Comparison of ENCODE assay signal across 33 cellular contexts in the genomic region with DNA sequence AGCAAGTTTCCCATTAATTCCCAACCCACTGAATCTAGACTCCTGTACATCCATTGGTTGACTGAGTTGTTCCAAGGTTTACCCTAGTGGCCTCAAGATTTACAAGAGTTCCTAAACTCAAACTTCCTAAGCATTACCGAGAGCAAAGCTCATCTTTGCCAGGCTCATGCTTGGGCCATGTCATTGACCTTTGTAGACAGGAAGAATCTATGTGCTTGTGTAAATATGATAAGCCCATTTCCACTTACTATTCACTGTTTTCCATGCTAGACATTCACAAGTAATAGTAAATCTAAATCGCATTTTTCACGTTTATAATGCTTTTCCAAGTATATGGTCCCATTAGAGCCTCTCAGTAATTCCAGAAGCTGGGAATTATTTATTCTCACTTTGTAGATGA.
"Had no signal": no experiment of that assay in that cellular context is flagged by ENCODE, and none has a peak within 500 bp of the region (broad histone marks: within the 10 kb centered on the region; RNA-seq: fewer than 3 reads in every experiment).

No MANE protein-coding gene starts in this region.

- H3K9me3 Mint-ChIP-seq: activated CD4-positive, alpha-beta memory T cell treated with anti-CD3 and anti-CD28 coated beads for 36 hours; activated CD4-positive, alpha-beta T cell treated with anti-CD3 and anti-CD28 coated beads, Interleukin-2, amount 10 ng/mL, durations not matched to agents 24 days and 14 days; activated naive CD4-positive, alpha-beta T cell treated with anti-CD3 and anti-CD28 coated beads, Interleukin-2, amount 10 ng/mL, durations not matched to agents 7 days and 5 days; brain; endodermal cell had no signal

- H3K4me3 Mint-ChIP-seq: activated CD4-positive, alpha-beta memory T cell treated with anti-CD3 and anti-CD28 coated beads for 36 hours; activated CD4-positive, alpha-beta T cell treated with anti-CD3 and anti-CD28 coated beads for 36 hours; activated CD4-positive, alpha-beta T cell treated with anti-CD3 and anti-CD28 coated beads, Interleukin-2, amount 10 ng/mL, durations not matched to agents 24 days and 14 days; activated CD8-positive, alpha-beta memory T cell treated with anti-CD3 and anti-CD28 coated beads, Interleukin-2, amount 10 ng/mL, durations not matched to agents 7 days and 5 days; activated CD8-positive, alpha-beta T cell treated with anti-CD3 and anti-CD28 coated beads, Interleukin-2, amount 10 ng/mL, durations not matched to agents 7 days and 5 days; activated naive CD4-positive, alpha-beta T cell treated with anti-CD3 and anti-CD28 coated beads, Interleukin-2, amount 10 ng/mL, durations not matched to agents 7 days and 5 days; activated naive CD8-positive, alpha-beta T cell treated with anti-CD3 and anti-CD28 coated beads, Interleukin-2, amount 10 ng/mL, durations not matched to agents 7 days and 5 days; activated T-helper 1 cell treated with anti-CD3 and anti-CD28 coated beads, Interleukin-12 subunit alpha, Interleukin-12 subunit beta, Interleukin-2, Interleukin-4 antibody, amounts not matched to agents 30 ng/mL and 10 ng/mL and 1 ng/mL, durations not matched to agents 14 hours and 24 hours and 36 hours; brain; endodermal cell had no signal

- H3K27me3 Mint-ChIP-seq: activated CD4-positive, alpha-beta memory T cell treated with anti-CD3 and anti-CD28 coated beads for 36 hours; activated CD4-positive, alpha-beta T cell treated with anti-CD3 and anti-CD28 coated beads, Interleukin-2, amount 10 ng/mL, durations not matched to agents 24 days and 14 days; activated CD8-positive, alpha-beta memory T cell treated with anti-CD3 and anti-CD28 coated beads, Interleukin-2, amount 10 ng/mL, durations not matched to agents 7 days and 5 days; activated naive CD4-positive, alpha-beta T cell treated with anti-CD3 and anti-CD28 coated beads, Interleukin-2, amount 10 ng/mL, durations not matched to agents 7 days and 5 days; activated naive CD8-positive, alpha-beta T cell treated with anti-CD3 and anti-CD28 coated beads, Interleukin-2, amount 10 ng/mL, durations not matched to agents 7 days and 5 days; brain had no signal

- H3K36me3 Mint-ChIP-seq: activated CD4-positive, alpha-beta memory T cell treated with anti-CD3 and anti-CD28 coated beads for 36 hours; activated CD8-positive, alpha-beta memory T cell treated with anti-CD3 and anti-CD28 coated beads, Interleukin-2, amount 10 ng/mL, durations not matched to agents 7 days and 5 days; activated naive CD4-positive, alpha-beta T cell treated with anti-CD3 and anti-CD28 coated beads, Interleukin-2, amount 10 ng/mL, durations not matched to agents 7 days and 5 days; activated naive CD4-positive, alpha-beta T cell treated with anti-CD3 and anti-CD28 coated beads, Interleukin-2, amount 50 U/mL, for 72 hours; activated naive CD8-positive, alpha-beta T cell treated with anti-CD3 and anti-CD28 coated beads, Interleukin-2, amount 10 ng/mL, durations not matched to agents 7 days and 5 days; brain had no signal

- H3K27ac Mint-ChIP-seq: activated CD4-positive, alpha-beta memory T cell treated with anti-CD3 and anti-CD28 coated beads for 36 hours; activated CD4-positive, alpha-beta T cell treated with anti-CD3 and anti-CD28 coated beads for 36 hours; activated CD4-positive, alpha-beta T cell treated with anti-CD3 and anti-CD28 coated beads, Interleukin-2, amount 10 ng/mL, durations not matched to agents 24 days and 14 days; activated CD8-positive, alpha-beta memory T cell treated with anti-CD3 and anti-CD28 coated beads, Interleukin-2, amount 10 ng/mL, durations not matched to agents 7 days and 5 days; activated CD8-positive, alpha-beta T cell treated with anti-CD3 and anti-CD28 coated beads, Interleukin-2, amount 10 ng/mL, durations not matched to agents 7 days and 5 days; activated naive CD4-positive, alpha-beta T cell treated with anti-CD3 and anti-CD28 coated beads, Interleukin-2, amount 10 ng/mL, durations not matched to agents 7 days and 5 days; activated naive CD4-positive, alpha-beta T cell treated with anti-CD3 and anti-CD28 coated beads, Interleukin-2, amount 50 U/mL, for 72 hours; activated naive CD8-positive, alpha-beta T cell treated with anti-CD3 and anti-CD28 coated beads, Interleukin-2, amount 10 ng/mL, durations not matched to agents 7 days and 5 days; activated T-helper 1 cell treated with anti-CD3 and anti-CD28 coated beads, Interleukin-12 subunit alpha, Interleukin-12 subunit beta, Interleukin-2, Interleukin-4 antibody, amounts not matched to agents 30 ng/mL and 10 ng/mL and 1 ng/mL, durations not matched to agents 14 hours and 24 hours and 36 hours; brain; endodermal cell had no signal

- H3K4me3 ChIP-seq: ascending aorta, breast epithelium, cardiac muscle cell, colonic mucosa, dorsolateral prefrontal cortex, esophagus muscularis mucosa, gastrocnemius medialis, heart left ventricle had no signal

- ATAC-seq: activated CD4-positive, alpha-beta T cell treated with anti-CD3 and anti-CD28 coated beads for 36 hours; activated CD8-positive, alpha-beta memory T cell treated with anti-CD3 and anti-CD28 coated beads, Interleukin-2, amount 10 ng/mL, durations not matched to agents 7 days and 5 days; activated CD8-positive, alpha-beta T cell treated with anti-CD3 and anti-CD28 coated beads, Interleukin-2, amount 10 ng/mL, durations not matched to agents 7 days and 5 days; activated naive CD4-positive, alpha-beta T cell treated with anti-CD3 and anti-CD28 coated beads, Interleukin-2, amount 50 U/mL, for 72 hours; foreskin keratinocyte; gastrocnemius medialis; heart left ventricle had no signal

- H3K36me3 ChIP-seq: ascending aorta, breast epithelium, cardiac muscle cell, colonic mucosa, esophagus muscularis mucosa, gastrocnemius medialis, heart left ventricle had no signal

- H3K27me3 ChIP-seq: ascending aorta, breast epithelium, cardiac muscle cell, colonic mucosa, esophagus muscularis mucosa, gastrocnemius medialis, heart left ventricle had no signal

- H3K4me1 ChIP-seq: ascending aorta, breast epithelium, colonic mucosa, esophagus muscularis mucosa, gastrocnemius medialis had no signal

- H3K27ac ChIP-seq: ascending aorta, breast epithelium, cardiac muscle cell, colonic mucosa, dorsolateral prefrontal cortex, esophagus muscularis mucosa, foreskin keratinocyte, gastrocnemius medialis, heart left ventricle had no signal

- DNase-seq: activated CD4-positive, alpha-beta memory T cell treated with anti-CD3 and anti-CD28 coated beads for 36 hours; activated CD4-positive, alpha-beta T cell treated with anti-CD3 and anti-CD28 coated beads for 36 hours; activated CD4-positive, alpha-beta T cell treated with anti-CD3 and anti-CD28 coated beads, Interleukin-2, amount 10 ng/mL, durations not matched to agents 24 days and 14 days; activated CD4-positive, CD25-positive, alpha-beta regulatory T cell; activated CD4-positive, CD25-positive, alpha-beta regulatory T cell treated with anti-CD3 and anti-CD28 coated beads, Interleukin-2, amount 50 U/mL, for 72 hours; activated CD8-positive, alpha-beta memory T cell treated with anti-CD3 and anti-CD28 coated beads, Interleukin-2, amount 10 ng/mL, durations not matched to agents 7 days and 5 days; activated CD8-positive, alpha-beta memory T cell treated with anti-CD3 and anti-CD28 coated beads, Interleukin-2, amount 50 U/mL, for 4 hours; activated CD8-positive, alpha-beta T cell treated with anti-CD3 and anti-CD28 coated beads, Interleukin-2, amount 10 ng/mL, durations not matched to agents 7 days and 5 days; activated gamma-delta T cell; activated naive CD4-positive, alpha-beta T cell; activated naive CD4-positive, alpha-beta T cell treated with anti-CD3 and anti-CD28 coated beads, Interleukin-2, amount 10 ng/mL, durations not matched to agents 7 days and 5 days; activated naive CD8-positive, alpha-beta T cell treated with anti-CD3 and anti-CD28 coated beads, Interleukin-2, amount 10 ng/mL, durations not matched to agents 7 days and 5 days; activated T-cell treated with anti-CD3 and anti-CD28 coated beads, Interleukin-2, amount 50 U/mL, for 1 hour; activated T-cell treated with anti-CD3 and anti-CD28 coated beads, Interleukin-2, amount 50 U/mL, for 48 hours; central memory CD4-positive, alpha-beta T cell; cerebellar nuclear complex; colonic mucosa; dorsolateral prefrontal cortex; effector memory CD4-positive, alpha-beta T cell; endodermal cell; erythroblast; foreskin keratinocyte; gastrocnemius medialis; glutamatergic neuron; heart left ventricle; T-helper 2 cell had no signal

- H3K9me3 ChIP-seq: ascending aorta, breast epithelium, colonic mucosa, esophagus muscularis mucosa, gastrocnemius medialis, heart left ventricle had no signal

- H3K4me1 Mint-ChIP-seq: activated CD4-positive, alpha-beta T cell treated with anti-CD3 and anti-CD28 coated beads for 36 hours; activated CD4-positive, alpha-beta T cell treated with anti-CD3 and anti-CD28 coated beads, Interleukin-2, amount 10 ng/mL, durations not matched to agents 24 days and 14 days; activated CD8-positive, alpha-beta memory T cell treated with anti-CD3 and anti-CD28 coated beads, Interleukin-2, amount 10 ng/mL, durations not matched to agents 7 days and 5 days; activated naive CD4-positive, alpha-beta T cell treated with anti-CD3 and anti-CD28 coated beads, Interleukin-2, amount 10 ng/mL, durations not matched to agents 7 days and 5 days; activated naive CD8-positive, alpha-beta T cell treated with anti-CD3 and anti-CD28 coated beads, Interleukin-2, amount 10 ng/mL, durations not matched to agents 7 days and 5 days; brain had no signal
